ENCODE assay signal across 9 cellular contexts in genomic region chr12:127125607-127126259, GRCh38.
DNase-seq lines count a peak whose midpoint lies in the region; ATAC-seq lines count a peak whose summit lies in the region.
"Had no signal": no experiment of that assay in that cellular context is flagged by ENCODE, and none has a peak within 500 bp of the region (broad histone marks: within the 10 kb centered on the region; RNA-seq: fewer than 3 reads in every experiment).

No MANE protein-coding gene starts in this region.

- H3K9me3 ChIP-seq in mesenchymal stem cell (ENCODE audit: control insufficient read depth, low read length): no peaks in the 10 kb centered on the region

- H3K4me3 ChIP-seq in mesenchymal stem cell (ENCODE audit: insufficient read depth in 1 of 2, low read depth in 1 of 2, low read length in 2 of 2): no peak overlapping the region

- H3K4me1 Mint-ChIP-seq in activated naive CD4-positive, alpha-beta T cell treated with anti-CD3 and anti-CD28 coated beads for 36 hours (ENCODE audit: low read depth): peaks cover 13% of the 10 kb centered on the region
- peaks cover 12% of the 10 kb centered on the region for H3K4me1 Mint-ChIP-seq in activated CD4-positive, alpha-beta T cell treated with anti-CD3 and anti-CD28 coated beads, Interleukin-2, amount 10 ng/mL, durations not matched to agents 24 days and 14 days
- H3K4me1 Mint-ChIP-seq: activated naive CD4-positive, alpha-beta T cell treated with anti-CD3 and anti-CD28 coated beads, Interleukin-2, amount 50 U/mL, for 24 hours had no signal

- H2AFZ ChIP-seq in mesenchymal stem cell (ENCODE audit: low read depth, low read length): no peak overlapping the region

- no peak overlapping the region for H4K8ac ChIP-seq in mesenchymal stem cell (ENCODE audit: low read length)

- peak overlapping the region; percentile 30 for H2AK5ac ChIP-seq in mesenchymal stem cell (ENCODE audit: low read length, severe bottlenecking)

- H2BK5ac ChIP-seq in mesenchymal stem cell (ENCODE audit: low read depth, low read length, poor library complexity, severe bottlenecking): no peak overlapping the region

- intact Hi-C loops in activated naive CD4-positive, alpha-beta T cell treated with anti-CD3 and anti-CD28 coated beads for 36 hours (cut with micrococcal nuclease): loop anchor here (1.0 to 5.0 kb wide), 6 partner anchors 37 to 432 kb away; no protein-coding TSS in a partner anchor
- intact Hi-C loops in activated CD4-positive, alpha-beta T cell treated with anti-CD3 and anti-CD28 coated beads, Interleukin-2, amount 10 ng/mL, durations not matched to agents 24 days and 14 days (cut with micrococcal nuclease): loop anchor here (1.0 to 5.0 kb wide), 3 partner anchors 38 to 434 kb away; no protein-coding TSS in a partner anchor

- no peak overlapping the region for H3K18ac ChIP-seq in mesenchymal stem cell (ENCODE audit: low read depth in 1 of 2, low read length in 2 of 2)

- no peak overlapping the region for H3K23ac ChIP-seq in mesenchymal stem cell (ENCODE audit: low read length in 2 of 2)

- peak overlapping the region; percentile 49 for H3K27ac ChIP-seq in mesenchymal stem cell (ENCODE audit: low read length, poor library complexity, severe bottlenecking)

- CTCF ChIA-PET in activated naive CD4-positive, alpha-beta T cell treated with anti-CD3 and anti-CD28 coated beads for 36 hours (lab: Charles Lee): interaction anchor here (1.0 kb wide), 1 partner anchor 41 kb away, joined by 3 read pairs; no protein-coding TSS in a partner anchor

- no peaks in the 10 kb centered on the region for H3K36me3 ChIP-seq in mesenchymal stem cell (ENCODE audit: control insufficient read depth in 1 of 2, insufficient read depth in 2 of 2, low read depth in 1 of 2, low read length in 2 of 2)

- no peak overlapping the region for H2BK120ac ChIP-seq in mesenchymal stem cell (ENCODE audit: low read depth, low read length)

- no peak overlapping the region for H4K91ac ChIP-seq in mesenchymal stem cell (ENCODE audit: low read length)

- H3K27me3 Mint-ChIP-seq in activated naive CD4-positive, alpha-beta T cell treated with anti-CD3 and anti-CD28 coated beads for 36 hours (ENCODE audit: low read depth): peaks cover 22% of the 10 kb centered on the region
- no peaks in the 10 kb centered on the region for H3K27me3 Mint-ChIP-seq in activated CD4-positive, alpha-beta T cell treated with anti-CD3 and anti-CD28 coated beads, Interleukin-2, amount 10 ng/mL, durations not matched to agents 24 days and 14 days

- H3K27ac Mint-ChIP-seq in activated naive CD4-positive, alpha-beta T cell treated with anti-CD3 and anti-CD28 coated beads for 36 hours: peak overlapping the region; percentile 36
- H3K27ac Mint-ChIP-seq in activated CD4-positive, alpha-beta T cell treated with anti-CD3 and anti-CD28 coated beads, Interleukin-2, amount 10 ng/mL, durations not matched to agents 24 days and 14 days: peak overlapping the region; percentile 81
- H3K27ac Mint-ChIP-seq: activated naive CD4-positive, alpha-beta T cell treated with anti-CD3 and anti-CD28 coated beads, Interleukin-2, amount 50 U/mL, for 24 hours had no signal

- peak; percentile 75 for DNase-seq in activated naive CD4-positive, alpha-beta T cell treated with anti-CD3 and anti-CD28 coated beads for 36 hours
- no peak for DNase-seq in activated naive CD4-positive, alpha-beta T cell treated with anti-CD3 and anti-CD28 coated beads, Interleukin-2, amount 50 U/mL, for 16 hours
- DNase-seq in activated CD4-positive, alpha-beta T cell treated with anti-CD3 and anti-CD28 coated beads, Interleukin-2, amount 10 ng/mL, durations not matched to agents 24 days and 14 days: peak; percentile 79
- DNase-seq in mesenchymal stem cell: peak; percentile 53
- DNase-seq in NOMO-1 (lab: John Stamatoyannopoulos, UW; ENCODE audit: unreplicated experiment in 2 of 2): no peak
- DNase-seq in hippocampal formation (lab: John Stamatoyannopoulos, UW): no peak
- DNase-seq in cortex of kidney (lab: John Stamatoyannopoulos, UW): no peak

- no peaks in the 10 kb centered on the region for H3K36me3 Mint-ChIP-seq in activated naive CD4-positive, alpha-beta T cell treated with anti-CD3 and anti-CD28 coated beads for 36 hours (ENCODE audit: low read depth)
- H3K36me3 Mint-ChIP-seq in activated CD4-positive, alpha-beta T cell treated with anti-CD3 and anti-CD28 coated beads, Interleukin-2, amount 10 ng/mL, durations not matched to agents 24 days and 14 days (ENCODE audit: low read depth): no peaks in the 10 kb centered on the region
- H3K36me3 Mint-ChIP-seq: activated naive CD4-positive, alpha-beta T cell treated with anti-CD3 and anti-CD28 coated beads, Interleukin-2, amount 50 U/mL, for 24 hours had no signal

- no peak overlapping the region for H3K4ac ChIP-seq in mesenchymal stem cell (ENCODE audit: low read depth in 1 of 2, low read length in 2 of 2)

- H2BK15ac ChIP-seq in mesenchymal stem cell (ENCODE audit: low read depth, poor library complexity, severe bottlenecking): no peak overlapping the region

- 70% methylated on average over 3 of the region's 3 CpGs for WGBS in mesenchymal stem cell

- H3K4me1 ChIP-seq in mesenchymal stem cell (ENCODE audit: control insufficient read depth, insufficient read depth, low read depth, low read length): peaks cover 7% of the 10 kb centered on the region

- no peak overlapping the region for H3K4me3 Mint-ChIP-seq in activated naive CD4-positive, alpha-beta T cell treated with anti-CD3 and anti-CD28 coated beads for 36 hours
- no peak overlapping the region for H3K4me3 Mint-ChIP-seq in activated CD4-positive, alpha-beta T cell treated with anti-CD3 and anti-CD28 coated beads, Interleukin-2, amount 10 ng/mL, durations not matched to agents 24 days and 14 days
- H3K4me3 Mint-ChIP-seq: activated naive CD4-positive, alpha-beta T cell treated with anti-CD3 and anti-CD28 coated beads, Interleukin-2, amount 50 U/mL, for 24 hours had no signal

- H3K9me3 Mint-ChIP-seq in activated naive CD4-positive, alpha-beta T cell treated with anti-CD3 and anti-CD28 coated beads for 36 hours: no peaks in the 10 kb centered on the region
- no peaks in the 10 kb centered on the region for H3K9me3 Mint-ChIP-seq in activated CD4-positive, alpha-beta T cell treated with anti-CD3 and anti-CD28 coated beads, Interleukin-2, amount 10 ng/mL, durations not matched to agents 24 days and 14 days
- H3K9me3 Mint-ChIP-seq: activated naive CD4-positive, alpha-beta T cell treated with anti-CD3 and anti-CD28 coated beads, Interleukin-2, amount 50 U/mL, for 24 hours had no signal

- no peaks in the 10 kb centered on the region for H3K79me1 ChIP-seq in mesenchymal stem cell (replicated peaks; ENCODE audit: low read length, poor library complexity, severe bottlenecking)

- peak; percentile 91 for ATAC-seq in HG02981 (IDR thresholded peaks at IDR 0.05; ENCODE audit: unreplicated experiment)

- H2BK12ac ChIP-seq in mesenchymal stem cell (ENCODE audit: low read length in 2 of 2): no peak overlapping the region

- no peak overlapping the region for H3K14ac ChIP-seq in mesenchymal stem cell (ENCODE audit: low read length in 2 of 2)

- no peak overlapping the region for H3K4me2 ChIP-seq in mesenchymal stem cell (ENCODE audit: low read length, poor library complexity, severe bottlenecking)

- H3K27me3 ChIP-seq in mesenchymal stem cell (ENCODE audit: control insufficient read depth in 1 of 2, insufficient read depth in 1 of 2, low read length in 2 of 2): no peaks in the 10 kb centered on the region

- H3K9ac ChIP-seq in mesenchymal stem cell (ENCODE audit: low read length): peak overlapping the region; percentile 29

Comparison
In these comparisons a context has a peak if more than half of its experiments do, and no peak if none do; other contexts are left out.
1. DNase-seq: peak in activated naive CD4-positive, alpha-beta T cell treated with anti-CD3 and anti-CD28 coated beads for 36 hours (single experiment), activated CD4-positive, alpha-beta T cell treated with anti-CD3 and anti-CD28 coated beads, Interleukin-2, amount 10 ng/mL, durations not matched to agents 24 days and 14 days (single experiment) and mesenchymal stem cell (single experiment); none in activated naive CD4-positive, alpha-beta T cell treated with anti-CD3 and anti-CD28 coated beads, Interleukin-2, amount 50 U/mL, for 16 hours (single experiment), NOMO-1 (0 of 2), hippocampal formation (0 of 2) and cortex of kidney (single experiment).